In genomic region chr5:19479562-19479961, GRCh38 we compare ENCODE assay signal across 8 cellular contexts.
"Had no signal": no experiment of that assay in that cellular context is flagged by ENCODE, and none has a peak within 500 bp of the region (broad histone marks: within the 10 kb centered on the region; RNA-seq: fewer than 3 reads in every experiment).

No MANE protein-coding gene starts in this region.

- ATAC-seq: GM12878 had no signal

- H3K4me3 ChIP-seq: GM12878 had no signal

- FAIRE-seq: G401.6, GM12878, GM12891, GM12892, GM18507, GM19239 had no signal

- DNase-seq: GDM1, GF-D8 had no signal
